Comparison of ENCODE assay signal across 29 cellular contexts in genomic region chrX:37474478-37474877, GRCh38.
"Had no signal": no experiment of that assay in that cellular context is flagged by ENCODE, and none has a peak within 500 bp of the region (broad histone marks: within the 10 kb centered on the region; RNA-seq: fewer than 3 reads in every experiment).

No MANE protein-coding gene starts in this region.

- H3K27me3 Mint-ChIP-seq: activated CD4-positive, alpha-beta T cell treated with anti-CD3 and anti-CD28 coated beads, Interleukin-2, amount 10 ng/mL, durations not matched to agents 7 days and 5 days; activated naive CD4-positive, alpha-beta T cell treated with anti-CD3 and anti-CD28 coated beads, Interleukin-2, amount 50 U/mL, for 24 hours; activated naive CD8-positive, alpha-beta T cell treated with anti-CD3 and anti-CD28 coated beads for 36 hours; activated naive CD8-positive, alpha-beta T cell treated with anti-CD3 and anti-CD28 coated beads, Interleukin-2, amount 50 U/mL, for 24 hours; brain had no signal

- H3K4me1 Mint-ChIP-seq: activated CD4-positive, alpha-beta memory T cell treated with anti-CD3 and anti-CD28 coated beads, Interleukin-2, amount 10 ng/mL, durations not matched to agents 7 days and 5 days; activated CD4-positive, alpha-beta T cell treated with anti-CD3 and anti-CD28 coated beads, Interleukin-2, amount 10 ng/mL, durations not matched to agents 7 days and 5 days; activated naive CD4-positive, alpha-beta T cell treated with anti-CD3 and anti-CD28 coated beads, Interleukin-2, amount 50 U/mL, for 24 hours; activated naive CD8-positive, alpha-beta T cell treated with anti-CD3 and anti-CD28 coated beads for 36 hours; activated naive CD8-positive, alpha-beta T cell treated with anti-CD3 and anti-CD28 coated beads, Interleukin-2, amount 50 U/mL, for 24 hours; brain had no signal

- H3K9me3 Mint-ChIP-seq: activated CD4-positive, alpha-beta memory T cell treated with anti-CD3 and anti-CD28 coated beads, Interleukin-2, amount 10 ng/mL, durations not matched to agents 7 days and 5 days; activated CD4-positive, alpha-beta T cell treated with anti-CD3 and anti-CD28 coated beads, Interleukin-2, amount 10 ng/mL, durations not matched to agents 7 days and 5 days; activated naive CD4-positive, alpha-beta T cell treated with anti-CD3 and anti-CD28 coated beads for 36 hours; activated naive CD4-positive, alpha-beta T cell treated with anti-CD3 and anti-CD28 coated beads, Interleukin-2, amount 50 U/mL, for 24 hours; activated naive CD8-positive, alpha-beta T cell treated with anti-CD3 and anti-CD28 coated beads for 36 hours; activated naive CD8-positive, alpha-beta T cell treated with anti-CD3 and anti-CD28 coated beads, Interleukin-2, amount 50 U/mL, for 24 hours; activated T-cell treated with anti-CD3 and anti-CD28 coated beads, Interleukin-2, amount 50 U/mL, for 4 hours; activated T-helper 1 cell treated with anti-CD3 and anti-CD28 coated beads, Interleukin-12 subunit alpha, Interleukin-12 subunit beta, Interleukin-2, Interleukin-4 antibody, amounts not matched to agents 30 ng/mL and 10 ng/mL and 1 ng/mL, durations not matched to agents 14 hours and 24 hours and 36 hours; activated T-helper 2 cell treated with anti-CD3 and anti-CD28 coated beads, Interferon-gamma antibody, Interleukin-2, Interleukin-4, amounts not matched to agents 10 μg/mL and 5 μg/mL and 100 μg/mL, durations not matched to agents 14 hours and 24 hours and 36 hours; brain had no signal

- H3K36me3 Mint-ChIP-seq: activated naive CD4-positive, alpha-beta T cell treated with anti-CD3 and anti-CD28 coated beads, Interleukin-2, amount 50 U/mL, for 24 hours; activated naive CD8-positive, alpha-beta T cell treated with anti-CD3 and anti-CD28 coated beads for 36 hours; brain had no signal

- H3K27ac Mint-ChIP-seq: activated CD4-positive, alpha-beta memory T cell treated with anti-CD3 and anti-CD28 coated beads, Interleukin-2, amount 10 ng/mL, durations not matched to agents 7 days and 5 days; activated CD4-positive, alpha-beta T cell treated with anti-CD3 and anti-CD28 coated beads, Interleukin-2, amount 10 ng/mL, durations not matched to agents 7 days and 5 days; activated naive CD4-positive, alpha-beta T cell treated with anti-CD3 and anti-CD28 coated beads for 36 hours; activated naive CD4-positive, alpha-beta T cell treated with anti-CD3 and anti-CD28 coated beads, Interleukin-2, amount 50 U/mL, for 24 hours; activated naive CD8-positive, alpha-beta T cell treated with anti-CD3 and anti-CD28 coated beads for 36 hours; activated naive CD8-positive, alpha-beta T cell treated with anti-CD3 and anti-CD28 coated beads, Interleukin-2, amount 50 U/mL, for 24 hours; activated T-helper 1 cell treated with anti-CD3 and anti-CD28 coated beads, Interleukin-12 subunit alpha, Interleukin-12 subunit beta, Interleukin-2, Interleukin-4 antibody, amounts not matched to agents 30 ng/mL and 10 ng/mL and 1 ng/mL, durations not matched to agents 14 hours and 24 hours and 36 hours; activated T-helper 2 cell treated with anti-CD3 and anti-CD28 coated beads, Interferon-gamma antibody, Interleukin-2, Interleukin-4, amounts not matched to agents 10 μg/mL and 5 μg/mL and 100 μg/mL, durations not matched to agents 14 hours and 24 hours and 36 hours; brain had no signal

- H3K9me3 ChIP-seq: adrenal gland, breast epithelium, colonic mucosa had no signal

- H3K27ac ChIP-seq: adrenal gland, breast epithelium, cardiac muscle cell, colonic mucosa had no signal

- H3K4me3 Mint-ChIP-seq: activated CD4-positive, alpha-beta memory T cell treated with anti-CD3 and anti-CD28 coated beads, Interleukin-2, amount 10 ng/mL, durations not matched to agents 7 days and 5 days; activated CD4-positive, alpha-beta T cell treated with anti-CD3 and anti-CD28 coated beads, Interleukin-2, amount 10 ng/mL, durations not matched to agents 7 days and 5 days; activated naive CD4-positive, alpha-beta T cell treated with anti-CD3 and anti-CD28 coated beads for 36 hours; activated naive CD4-positive, alpha-beta T cell treated with anti-CD3 and anti-CD28 coated beads, Interleukin-2, amount 50 U/mL, for 24 hours; activated naive CD8-positive, alpha-beta T cell treated with anti-CD3 and anti-CD28 coated beads for 36 hours; activated naive CD8-positive, alpha-beta T cell treated with anti-CD3 and anti-CD28 coated beads, Interleukin-2, amount 50 U/mL, for 24 hours; activated T-cell treated with anti-CD3 and anti-CD28 coated beads, Interleukin-2, amount 50 U/mL, for 4 hours; activated T-helper 1 cell treated with anti-CD3 and anti-CD28 coated beads, Interleukin-12 subunit alpha, Interleukin-12 subunit beta, Interleukin-2, Interleukin-4 antibody, amounts not matched to agents 30 ng/mL and 10 ng/mL and 1 ng/mL, durations not matched to agents 14 hours and 24 hours and 36 hours; brain had no signal

- ATAC-seq: activated naive CD8-positive, alpha-beta T cell treated with anti-CD3 and anti-CD28 coated beads, Interleukin-2, amount 50 U/mL, for 24 hours; activated T-cell treated with anti-CD3 and anti-CD28 coated beads, Interleukin-2, amount 50 U/mL, for 4 hours; esophagus mucosa had no signal

- H3K36me3 ChIP-seq: adrenal gland, breast epithelium, cardiac muscle cell, colonic mucosa had no signal

- H3K27me3 ChIP-seq: adrenal gland, cardiac muscle cell, colonic mucosa had no signal

- DNase-seq: activated CD4-positive, alpha-beta memory T cell treated with anti-CD3 and anti-CD28 coated beads, Interleukin-2, amount 10 ng/mL, durations not matched to agents 7 days and 5 days; activated CD4-positive, alpha-beta T cell treated with anti-CD3 and anti-CD28 coated beads for 1 hour; activated CD4-positive, alpha-beta T cell treated with anti-CD3 and anti-CD28 coated beads for 4 hours; activated CD4-positive, alpha-beta T cell treated with anti-CD3 and anti-CD28 coated beads, Interleukin-2, amount 10 ng/mL, durations not matched to agents 7 days and 5 days; activated CD4-positive, alpha-beta T cell treated with anti-CD3 and anti-CD28 coated beads, Interleukin-2, amount 50 U/mL, for 4 hours; activated CD8-positive, alpha-beta memory T cell treated with anti-CD3 and anti-CD28 coated beads, Interleukin-2, amount 50 U/mL, for 48 hours; activated effector memory CD4-positive, alpha-beta T cell treated with anti-CD3 and anti-CD28 coated beads, Interleukin-2, amount 50 U/mL, for 16 hours; activated naive CD4-positive, alpha-beta T cell treated with anti-CD3 and anti-CD28 coated beads for 36 hours; activated naive CD8-positive, alpha-beta T cell treated with anti-CD3 and anti-CD28 coated beads for 36 hours; activated naive CD8-positive, alpha-beta T cell treated with anti-CD3 and anti-CD28 coated beads, Interleukin-2, amount 50 U/mL, for 24 hours; activated T-cell treated with anti-CD3 and anti-CD28 coated beads for 4 hours; activated T-cell treated with anti-CD3 and anti-CD28 coated beads, Interleukin-2, amount 50 U/mL, for 4 hours; adrenal gland; amygdala; aorta; central memory CD4-positive, alpha-beta T cell; cerebellar nuclear complex; colonic mucosa; effector CD8-positive, alpha-beta T cell; foreskin fibroblast; head of caudate nucleus; T-helper 2 cell had no signal

- H3K4me1 ChIP-seq: adrenal gland, breast epithelium, colonic mucosa had no signal

- H3K4me3 ChIP-seq: adrenal gland, breast epithelium, cardiac muscle cell, colonic mucosa had no signal
